Comparison of ENCODE assay signal across 34 cellular contexts in the genomic region with DNA sequence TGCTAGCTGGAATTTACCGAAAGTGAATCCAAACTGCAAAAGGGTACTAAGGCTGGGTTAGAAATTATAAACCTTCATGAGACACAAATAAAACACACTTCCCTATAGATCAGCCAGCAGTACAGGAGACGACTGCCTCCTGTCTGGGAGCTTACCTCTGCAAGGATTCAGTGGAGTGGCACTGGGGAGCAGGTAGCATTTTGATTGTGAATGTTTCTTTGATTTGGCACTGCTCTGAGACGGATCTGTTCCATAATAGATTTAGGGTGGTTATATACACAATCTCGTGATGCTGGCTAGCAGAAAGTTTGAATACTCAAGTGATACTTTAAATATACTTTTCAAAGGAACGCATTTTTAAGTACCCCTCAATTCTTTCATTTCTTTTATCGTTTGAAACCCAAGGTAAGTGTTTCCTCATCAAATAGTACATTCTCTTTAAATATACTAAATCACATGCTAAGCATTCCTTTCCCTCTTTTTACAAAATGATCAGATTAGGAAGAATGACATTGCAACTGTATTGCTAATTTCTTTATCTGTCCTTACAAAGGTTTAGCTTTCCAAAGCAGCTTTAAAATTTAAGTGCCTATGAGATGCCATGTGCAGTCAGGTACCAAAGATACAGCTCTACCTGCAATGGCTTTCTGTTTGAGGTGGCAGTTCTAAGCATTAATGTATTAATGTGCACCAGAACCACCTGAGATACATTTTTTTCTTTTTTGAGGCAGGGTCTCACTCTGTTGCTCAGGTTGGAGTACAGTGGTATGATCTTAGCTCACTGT.
"Had no signal": no experiment of that assay in that cellular context is flagged by ENCODE, and none has a peak within 500 bp of the region (broad histone marks: within the 10 kb centered on the region; RNA-seq: fewer than 3 reads in every experiment).

No MANE protein-coding gene starts in this region.

- H3K4me1 ChIP-seq: adrenal gland, body of pancreas, breast epithelium, Peyer's patch had no signal

- H3K27me3 ChIP-seq: adrenal gland, body of pancreas, breast epithelium, Peyer's patch had no signal

- H3K27ac ChIP-seq: adrenal gland, body of pancreas, breast epithelium, Peyer's patch, RWPE1, VCaP had no signal

- H3K9me3 ChIP-seq: adrenal gland, body of pancreas, breast epithelium, Peyer's patch had no signal

- ATAC-seq: activated naive CD4-positive, alpha-beta T cell treated with anti-CD3 and anti-CD28 coated beads, Interleukin-2, amount 50 U/mL, for 72 hours; activated T-cell treated with anti-CD3 and anti-CD28 coated beads, Interleukin-2, amount 50 U/mL, for 4 hours; body of pancreas; PC-3; Right ventricle myocardium inferior had no signal

- DNase-seq: activated B cell treated with CpG ODN at 0.5 μM for 24 hours; activated CD4-positive, alpha-beta memory T cell treated with anti-CD3 and anti-CD28 coated beads for 36 hours; activated CD4-positive, alpha-beta T cell treated with anti-CD3 and anti-CD28 coated beads for 4 hours; activated CD4-positive, alpha-beta T cell treated with anti-CD3 and anti-CD28 coated beads, Interleukin-2, amount 50 U/mL, for 1 hour; activated CD4-positive, CD25-positive, alpha-beta regulatory T cell treated with anti-CD3 and anti-CD28 coated beads, Interleukin-2, amount 50 U/mL, for 72 hours; activated CD8-positive, alpha-beta memory T cell treated with anti-CD3 and anti-CD28 coated beads, Interleukin-2, amount 50 U/mL, for 4 hours; activated gamma-delta T cell treated with Interleukin-2 at 50 U/mL for 16 hours; activated naive CD4-positive, alpha-beta T cell treated with anti-CD3 and anti-CD28 coated beads for 36 hours; activated T-cell treated with anti-CD3 and anti-CD28 coated beads for 4 hours; activated T-cell treated with anti-CD3 and anti-CD28 coated beads, Interleukin-2, amount 50 U/mL, for 4 hours; adrenal gland; body of pancreas; caudate nucleus; cerebellar nuclear complex; NCI-H1436 treated with DMSO at 0.1 percent for 48 hours; NCI-H1694 treated with DMSO at 0.1 percent for 48 hours; NCI-H2107; NCI-H226; NCI-H446 treated with DMSO at 0.1 percent for 48 hours; NCI-H524; NCI-H69; NCI-H82; NK-92 treated with Interleukin-12 subunit alpha and Interleukin-12 subunit beta, amount 100 ng/mL, for 24 hours; PC-3; Peyer's patch; SW 1271; T-helper 1 cell; T-helper 2 cell; T-helper 9 cell had no signal

- H3K36me3 ChIP-seq: adrenal gland, breast epithelium, Peyer's patch had no signal

- H3K4me3 ChIP-seq: adrenal gland, body of pancreas, breast epithelium, Peyer's patch had no signal
